9 cellular contexts compared by ENCODE assay signal in the genomic region with DNA sequence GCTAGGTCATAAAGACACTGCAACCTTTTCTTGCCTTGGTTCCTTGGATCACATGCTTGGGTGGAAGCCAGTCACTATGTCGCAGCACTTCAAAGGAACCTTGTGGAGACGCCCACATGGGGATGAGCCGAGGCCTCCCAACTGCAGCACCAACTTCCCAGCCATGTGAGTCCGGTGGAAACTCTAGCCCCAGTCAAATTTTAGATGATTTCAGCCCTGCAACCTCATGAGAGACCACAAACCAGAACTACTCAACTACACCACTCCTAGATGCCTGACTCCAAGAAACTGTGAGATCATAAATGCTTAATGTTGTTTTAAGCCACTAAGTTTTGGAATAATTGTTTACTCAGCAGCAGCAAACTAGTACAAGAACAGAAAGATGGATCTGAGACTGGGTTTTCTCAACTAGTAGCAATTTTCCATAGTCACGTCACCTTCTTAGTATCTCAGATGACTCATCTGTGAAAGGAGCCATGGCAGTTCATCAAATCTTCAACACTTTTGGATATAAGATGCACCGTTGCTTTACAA.
A peak's percentile ranks its signal among the peaks of the same experiment; 100 is the strongest.
DNase-seq lines count a peak whose midpoint lies in the region; ATAC-seq and TF ChIP-seq lines count a peak whose summit lies in the region.
"Had no signal": no experiment of that assay in that cellular context is flagged by ENCODE, and none has a peak within 500 bp of the region (broad histone marks: within the 10 kb centered on the region; RNA-seq: fewer than 3 reads in every experiment).

No MANE protein-coding gene starts in this region.

- no peak overlapping the region for H3K4me3 ChIP-seq in choroid plexus epithelial cell (ENCODE audit: low read depth, low read length)

- DNase-seq in stimulated activated CD4-positive, alpha-beta T cell treated with anti-CD3 and anti-CD28 coated beads, Interleukin-1b, Interleukin-23, amount 100 ng/mL, for 48 hours = peak; percentile 44
- no peak for DNase-seq in stimulated activated CD4-positive, alpha-beta T cell treated with anti-CD3 and anti-CD28 coated beads, Interleukin-12 subunit alpha, Interleukin-12 subunit beta, amount 100 ng/mL, for 4 hours
- peak; percentile 89 for DNase-seq in choroid plexus epithelial cell (ENCODE audit: low read depth)
- DNase-seq in NCI-H2081 (lab: John Stamatoyannopoulos, UW) = no peak
- DNase-seq in NCI-H1417 treated with DMSO at 0.1 percent for 48 hours (lab: John Stamatoyannopoulos, UW) = no peak
- DNase-seq in RKO (ENCODE audit: low spot score) = no peak
- DNase-seq in SW 1271 (lab: John Stamatoyannopoulos, UW) = no peak
- DNase-seq: effector CD4-positive, alpha-beta T cell had no signal

- TF ChIP-seq CTCF in choroid plexus epithelial cell (conservative IDR thresholded peaks at IDR 0.05; ENCODE audit: low read depth, low read length) = no peak

- peak; percentile 71 for ATAC-seq in HG03442 (IDR thresholded peaks at IDR 0.05; ENCODE audit: unreplicated experiment)

Comparison
In these comparisons a context has a peak if more than half of its experiments do, and no peak if none do; other contexts are left out.
1. DNase-seq: peak in stimulated activated CD4-positive, alpha-beta T cell treated with anti-CD3 and anti-CD28 coated beads, Interleukin-1b, Interleukin-23, amount 100 ng/mL, for 48 hours (single experiment) and choroid plexus epithelial cell (single experiment); none in stimulated activated CD4-positive, alpha-beta T cell treated with anti-CD3 and anti-CD28 coated beads, Interleukin-12 subunit alpha, Interleukin-12 subunit beta, amount 100 ng/mL, for 4 hours (single experiment), NCI-H2081 (0 of 2), NCI-H1417 treated with DMSO at 0.1 percent for 48 hours (single experiment), RKO (single experiment) and SW 1271 (0 of 2).